27 cellular contexts compared by ENCODE assay signal in the genomic region with DNA sequence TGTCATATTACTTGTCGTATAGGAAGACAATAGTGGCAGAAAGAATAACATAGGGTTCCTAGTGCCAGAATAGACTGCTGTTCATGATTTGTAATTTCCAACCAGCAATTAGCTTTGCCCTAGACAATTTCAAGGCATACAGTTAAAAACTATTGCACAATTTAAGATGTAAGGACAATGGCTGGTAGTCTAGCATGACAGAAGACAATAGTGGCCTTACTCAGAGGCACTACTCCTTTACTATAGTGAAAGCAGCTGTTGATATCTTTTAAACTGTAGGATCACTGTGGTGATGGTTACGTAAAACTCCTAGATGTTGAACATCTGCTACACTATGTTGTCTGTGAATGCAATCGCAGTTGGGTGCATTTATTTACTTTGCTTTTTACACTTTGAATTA.
"Had no signal": no experiment of that assay in that cellular context is flagged by ENCODE, and none has a peak within 500 bp of the region (broad histone marks: within the 10 kb centered on the region; RNA-seq: fewer than 3 reads in every experiment).

No MANE protein-coding gene starts in this region.

- FAIRE-seq: endothelial cell of umbilical vein, frontal cortex had no signal

- H3K4me1 ChIP-seq: heart left ventricle, parathyroid adenoma, psoas muscle, right lobe of liver, spleen, tibial artery, upper lobe of left lung, uterus had no signal

- H3K4me3 Mint-ChIP-seq: endodermal cell; naive B cell; nephron; stimulated activated memory B cell treated with anti-CD40 and anti-IgM and Interleukin-4, amounts not matched to agents 10 μg/mL and 1 μg/mL and 100 μg/mL, for 72 hours; stimulated activated naive CD8-positive, alpha-beta T cell treated with anti-CD3 and anti-CD28 coated beads, Interleukin-15, Interleukin-2, amounts not matched to agents 100 ng/mL and 50 ng/mL, for 24 hours had no signal

- H3K36me3 ChIP-seq: right lobe of liver, upper lobe of left lung, uterus had no signal

- H3K4me1 Mint-ChIP-seq: endodermal cell; naive B cell; stimulated activated memory B cell treated with anti-CD40 and anti-IgM and Interleukin-4, amounts not matched to agents 10 μg/mL and 1 μg/mL and 100 μg/mL, for 72 hours had no signal

- H3K9me3 Mint-ChIP-seq: endodermal cell; naive B cell; nephron; stimulated activated memory B cell treated with anti-CD40 and anti-IgM and Interleukin-4, amounts not matched to agents 10 μg/mL and 1 μg/mL and 100 μg/mL, for 72 hours; stimulated activated naive CD8-positive, alpha-beta T cell treated with anti-CD3 and anti-CD28 coated beads, Interleukin-15, Interleukin-2, amounts not matched to agents 100 ng/mL and 50 ng/mL, for 24 hours had no signal

- H3K27ac ChIP-seq: heart left ventricle, parathyroid adenoma, psoas muscle, right lobe of liver, spleen, tibial artery, upper lobe of left lung, uterus had no signal

- H3K27ac Mint-ChIP-seq: endodermal cell; nephron; stimulated activated memory B cell treated with anti-CD40 and anti-IgM and Interleukin-4, amounts not matched to agents 10 μg/mL and 1 μg/mL and 100 μg/mL, for 72 hours; stimulated activated naive CD8-positive, alpha-beta T cell treated with anti-CD3 and anti-CD28 coated beads, Interleukin-15, Interleukin-2, amounts not matched to agents 100 ng/mL and 50 ng/mL, for 24 hours had no signal

- ATAC-seq: heart left ventricle; left colon; left ventricle myocardium superior; psoas muscle; right lobe of liver; stimulated activated memory B cell treated with anti-CD40 and anti-IgM and Interleukin-4, amounts not matched to agents 10 μg/mL and 1 μg/mL and 100 μg/mL, for 72 hours had no signal

- H3K27me3 ChIP-seq: heart left ventricle, right lobe of liver, spleen, tibial artery, upper lobe of left lung, uterus had no signal

- DNase-seq: effector CD4-positive, alpha-beta T cell; endodermal cell; erythroblast; heart left ventricle; hippocampal formation; left colon; left ventricle myocardium superior; mesenchymal stem cell; midbrain; naive B cell; psoas muscle; retina; right lobe of liver; spleen; stimulated activated CD4-positive, alpha-beta T cell treated with anti-CD3 and anti-CD28 coated beads, Interleukin-15, amount 100 ng/mL, for 24 hours; stimulated activated CD4-positive, alpha-beta T cell treated with anti-CD3 and anti-CD28 coated beads, Interleukin-1b, Interleukin-23, amount 100 ng/mL, for 48 hours; stimulated activated CD4-positive, alpha-beta T cell treated with anti-CD3 and anti-CD28 coated beads, Interleukin-4, amount 100 ng/mL, for 24 hours; tibial artery; upper lobe of left lung; uterus had no signal

- H3K9me3 ChIP-seq: heart left ventricle, psoas muscle, right lobe of liver, spleen, tibial artery, upper lobe of left lung, uterus had no signal

- H3K4me3 ChIP-seq: heart left ventricle, lung, psoas muscle, right lobe of liver, spleen, tibial artery, upper lobe of left lung, uterus had no signal

- H3K27me3 Mint-ChIP-seq: naive B cell; stimulated activated memory B cell treated with anti-CD40 and anti-IgM and Interleukin-4, amounts not matched to agents 10 μg/mL and 1 μg/mL and 100 μg/mL, for 72 hours; stimulated activated naive CD8-positive, alpha-beta T cell treated with anti-CD3 and anti-CD28 coated beads, Interleukin-15, Interleukin-2, amounts not matched to agents 100 ng/mL and 50 ng/mL, for 24 hours had no signal
